In the genomic region with DNA sequence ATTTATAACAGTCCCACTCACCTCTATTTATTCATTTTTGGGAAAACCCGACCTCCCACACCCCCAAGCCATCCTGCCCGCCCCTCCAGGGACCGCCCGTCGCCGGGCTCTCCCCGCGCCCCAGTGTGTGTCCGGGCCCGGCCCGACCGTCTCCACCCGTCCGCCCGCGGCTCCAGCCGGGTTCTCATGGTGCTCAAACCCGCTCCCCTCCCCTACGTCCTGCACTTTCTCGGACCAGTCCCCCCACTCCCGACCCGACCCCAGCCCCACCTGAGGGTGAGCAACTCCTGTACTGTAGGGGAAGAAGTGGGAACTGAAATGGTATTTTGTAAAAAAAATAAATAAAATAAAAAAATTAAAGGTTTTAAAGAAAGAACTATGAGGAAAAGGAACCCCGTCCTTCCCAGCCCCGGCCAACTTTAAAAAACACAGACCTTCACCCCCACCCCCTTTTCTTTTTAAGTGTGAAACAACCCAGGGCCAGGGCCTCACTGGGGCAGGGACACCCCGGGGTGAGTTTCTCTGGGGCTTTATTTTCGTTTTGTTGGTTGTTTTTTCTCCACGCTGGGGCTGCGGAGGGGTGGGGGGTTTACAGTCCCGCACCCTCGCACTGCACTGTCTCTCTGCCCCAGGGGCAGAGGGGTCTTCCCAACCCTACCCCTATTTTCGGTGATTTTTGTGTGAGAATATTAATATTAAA, we compare ENCODE assay signal across 9 cellular contexts. TPM values are rescaled to one million over a fixed set of nuclear protein-coding genes. Genes with fewer than 3 reads are reported as not detected.
A peak's percentile ranks its signal among the peaks of the same experiment; 100 is the strongest.
DNase-seq lines count a peak whose midpoint lies in the region; ATAC-seq and TF ChIP-seq lines count a peak whose summit lies in the region.
"Had no signal": no experiment of that assay in that cellular context is flagged by ENCODE, and none has a peak within 500 bp of the region (broad histone marks: within the 10 kb centered on the region; RNA-seq: fewer than 3 reads in every experiment).

No MANE protein-coding gene starts in this region.

- DNase-seq in activated CD8-positive, alpha-beta memory T cell treated with anti-CD3 and anti-CD28 coated beads, Interleukin-2, amount 50 U/mL, for 4 hours: peak; percentile 37
- no peak for DNase-seq in activated CD8-positive, alpha-beta memory T cell treated with anti-CD3 and anti-CD28 coated beads, Interleukin-2, amount 10 ng/mL, durations not matched to agents 7 days and 5 days
- DNase-seq in glutamatergic neuron (no peak), psoas muscle (peak in 1 of 2 donors; percentile 53), KBM-7 (no peak), NCI-H1048 (lab: John Stamatoyannopoulos, UW) (no peak)
- DNase-seq: foreskin fibroblast had no signal

- no peaks in the 10 kb centered on the region for H3K9me3 Mint-ChIP-seq in activated CD8-positive, alpha-beta memory T cell treated with anti-CD3 and anti-CD28 coated beads, Interleukin-2, amount 10 ng/mL, durations not matched to agents 7 days and 5 days (ENCODE audit: low read depth)
- peaks cover 19% of the 10 kb centered on the region for H3K9me3 Mint-ChIP-seq in glutamatergic neuron (ENCODE audit: unreplicated experiment)

- no peak overlapping the region for H3K27ac Mint-ChIP-seq in activated CD8-positive, alpha-beta memory T cell treated with anti-CD3 and anti-CD28 coated beads, Interleukin-2, amount 10 ng/mL, durations not matched to agents 7 days and 5 days
- peak overlapping the region; percentile 76 for H3K27ac Mint-ChIP-seq in glutamatergic neuron (ENCODE audit: unreplicated experiment)

- H3K27ac ChIP-seq in psoas muscle: peak overlapping the region; percentile 30

- peaks cover 4 to 52% of the 10 kb centered on the region in 2 donors for H3K36me3 ChIP-seq in psoas muscle (ENCODE audit: insufficient read depth in 1 of 2, low read depth in 1 of 2)
- H3K36me3 ChIP-seq: breast epithelium had no signal

- 69 to 74% (median 70%) methylated on average over 31 of the region's 31 CpGs for WGBS in psoas muscle, 3 donors

- H3K4me3 Mint-ChIP-seq in activated CD8-positive, alpha-beta memory T cell treated with anti-CD3 and anti-CD28 coated beads, Interleukin-2, amount 10 ng/mL, durations not matched to agents 7 days and 5 days: no peak overlapping the region
- peak overlapping the region; percentile 75 for H3K4me3 Mint-ChIP-seq in glutamatergic neuron (ENCODE audit: unreplicated experiment)

- CTCF ChIA-PET in activated CD8-positive, alpha-beta memory T cell treated with anti-CD3 and anti-CD28 coated beads, Interleukin-2, amount 10 ng/mL, durations not matched to agents 7 days and 5 days (lab: Charles Lee): interaction anchor here (1.0 kb wide), 2 partner anchors 20 to 29 kb away, joined by 3 to 4 read pairs; no protein-coding TSS in a partner anchor

- intact Hi-C loops in psoas muscle (cut with DNase I): loop anchor here in 1 of 2 donors (5.0 kb wide), 1 partner anchor 112 kb away; no protein-coding TSS in a partner anchor

- no peaks in the 10 kb centered on the region for H3K27me3 ChIP-seq in psoas muscle (ENCODE audit: insufficient read depth in 3 of 3, low read length in 2 of 3)
- H3K27me3 ChIP-seq: breast epithelium, upper lobe of left lung had no signal

- TF ChIP-seq CTCF in glutamatergic neuron (IDR thresholded peaks at IDR 0.05; ENCODE audit: partially characterized antibody, unreplicated experiment): no peak
- TF ChIP-seq CTCF in psoas muscle (IDR thresholded peaks at IDR 0.05): no peak

- no peaks in the 10 kb centered on the region for H3K9me3 ChIP-seq in psoas muscle
- H3K9me3 ChIP-seq: breast epithelium, upper lobe of left lung had no signal

- H3K27me3 Mint-ChIP-seq in activated CD8-positive, alpha-beta memory T cell treated with anti-CD3 and anti-CD28 coated beads, Interleukin-2, amount 10 ng/mL, durations not matched to agents 7 days and 5 days: no peaks in the 10 kb centered on the region
- H3K27me3 Mint-ChIP-seq in glutamatergic neuron (ENCODE audit: unreplicated experiment): peaks cover 28% of the 10 kb centered on the region

- ATAC-seq in activated CD8-positive, alpha-beta memory T cell treated with anti-CD3 and anti-CD28 coated beads, Interleukin-2, amount 10 ng/mL, durations not matched to agents 7 days and 5 days: no peak
- ATAC-seq in psoas muscle: no peak

- peaks cover 30% of the 10 kb centered on the region for H3K4me1 ChIP-seq in psoas muscle

- H3K4me3 ChIP-seq in psoas muscle: peak overlapping the region; percentile 86

- H3K4me1 Mint-ChIP-seq in activated CD8-positive, alpha-beta memory T cell treated with anti-CD3 and anti-CD28 coated beads, Interleukin-2, amount 10 ng/mL, durations not matched to agents 7 days and 5 days: peaks cover 44% of the 10 kb centered on the region
- H3K4me1 Mint-ChIP-seq in glutamatergic neuron (ENCODE audit: low read depth, unreplicated experiment): peaks cover 22% of the 10 kb centered on the region

- in situ Hi-C loops in KBM-7 (cut with MboI; ENCODE audit: low pct_unique_long_range_greater_than_20kb, low sequenced_read_pairs): no loop called here

- peaks cover 2% of the 10 kb centered on the region for H3K36me3 Mint-ChIP-seq in activated CD8-positive, alpha-beta memory T cell treated with anti-CD3 and anti-CD28 coated beads, Interleukin-2, amount 10 ng/mL, durations not matched to agents 7 days and 5 days
- H3K36me3 Mint-ChIP-seq in glutamatergic neuron (ENCODE audit: unreplicated experiment): no peaks in the 10 kb centered on the region

RNA-seq across cellular contexts. Expression of a gene that starts 0.6 kb away (rescaled TPM):
- 1 to 10 TPM in 1 of 2 experiments, under 1 TPM in 1; 0.84 to 1.2 TPM for total RNA-seq in activated CD8-positive, alpha-beta memory T cell treated with anti-CD3 and anti-CD28 coated beads, Interleukin-2, amount 10 ng/mL, durations not matched to agents 7 days and 5 days
- total RNA-seq in glutamatergic neuron (ENCODE audit: unreplicated experiment): 23.7 TPM
- 10 to 100 TPM; 16.3 to 31.3 (median 19.0) TPM for total RNA-seq in psoas muscle
- polyA plus RNA-seq in psoas muscle: 10 to 100 TPM; 24.0 to 57.4 (median 42.6) TPM

RNA-seq across cellular contexts. Expression of a gene that starts 3.1 kb away (rescaled TPM):
- 10 to 100 TPM; 86.0 to 95.8 TPM for total RNA-seq in activated CD8-positive, alpha-beta memory T cell treated with anti-CD3 and anti-CD28 coated beads, Interleukin-2, amount 10 ng/mL, durations not matched to agents 7 days and 5 days
- 49.7 TPM for total RNA-seq in glutamatergic neuron (ENCODE audit: unreplicated experiment)
- 10 to 100 TPM; 60.8 to 95.4 (median 73.3) TPM for total RNA-seq in psoas muscle
- 100 to 1,000 TPM; 104 to 148 (median 109) TPM for polyA plus RNA-seq in psoas muscle

RNA-seq across cellular contexts. Expression of a gene that starts 3.6 kb away (rescaled TPM):
- 1 to 10 TPM; 6.4 to 8.2 TPM for total RNA-seq in activated CD8-positive, alpha-beta memory T cell treated with anti-CD3 and anti-CD28 coated beads, Interleukin-2, amount 10 ng/mL, durations not matched to agents 7 days and 5 days
- total RNA-seq in glutamatergic neuron (ENCODE audit: unreplicated experiment) (9.2 TPM), psoas muscle (10 to 100 TPM in 2 of 4 donors, 1 to 10 TPM in 2; 9.9 to 11.9 (median 10.2) TPM)
- 10 to 100 TPM in 2 of 3 donors, 1 to 10 TPM in 1; 7.1 to 31.7 (median 10.4) TPM for polyA plus RNA-seq in psoas muscle

RNA-seq across cellular contexts. Expression of a gene that starts 20.2 kb away (rescaled TPM):
- total RNA-seq in activated CD8-positive, alpha-beta memory T cell treated with anti-CD3 and anti-CD28 coated beads, Interleukin-2, amount 10 ng/mL, durations not matched to agents 7 days and 5 days: 10 to 100 TPM; 15.5 to 31.9 TPM
- total RNA-seq in glutamatergic neuron (ENCODE audit: unreplicated experiment) (191 TPM), psoas muscle (10 to 100 TPM; 11.8 to 26.0 (median 17.9) TPM)
- 10 to 100 TPM in 1 of 3 donors, 1 to 10 TPM in 2; 2.8 to 16.6 (median 6.3) TPM for polyA plus RNA-seq in psoas muscle

RNA-seq across cellular contexts. Expression of a gene that starts 34.4 kb away (rescaled TPM):
- total RNA-seq in activated CD8-positive, alpha-beta memory T cell treated with anti-CD3 and anti-CD28 coated beads, Interleukin-2, amount 10 ng/mL, durations not matched to agents 7 days and 5 days: 100 to 1,000 TPM; 139 to 147 TPM
- total RNA-seq in glutamatergic neuron (ENCODE audit: unreplicated experiment): 129 TPM
- total RNA-seq in psoas muscle: 10 to 100 TPM in 1 of 4 donors, 1 to 10 TPM in 3; 5.8 to 13.1 (median 7.5) TPM
- polyA plus RNA-seq in psoas muscle: 1 to 10 TPM; 3.3 to 6.9 (median 6.8) TPM

Comparison
In these comparisons a context has a peak if more than half of its experiments do, and no peak if none do; other contexts are left out.
1. RNA of a gene that starts 0.6 kb away (total RNA-seq): 23.7 TPM in glutamatergic neuron (single experiment) and 16.3 to 31.3 TPM in psoas muscle; 0.84 to 1.2 TPM in activated CD8-positive, alpha-beta memory T cell treated with anti-CD3 and anti-CD28 coated beads, Interleukin-2, amount 10 ng/mL, durations not matched to agents 7 days and 5 days; every median in the first group is over 4 times any median in the second.